In the genomic region with DNA sequence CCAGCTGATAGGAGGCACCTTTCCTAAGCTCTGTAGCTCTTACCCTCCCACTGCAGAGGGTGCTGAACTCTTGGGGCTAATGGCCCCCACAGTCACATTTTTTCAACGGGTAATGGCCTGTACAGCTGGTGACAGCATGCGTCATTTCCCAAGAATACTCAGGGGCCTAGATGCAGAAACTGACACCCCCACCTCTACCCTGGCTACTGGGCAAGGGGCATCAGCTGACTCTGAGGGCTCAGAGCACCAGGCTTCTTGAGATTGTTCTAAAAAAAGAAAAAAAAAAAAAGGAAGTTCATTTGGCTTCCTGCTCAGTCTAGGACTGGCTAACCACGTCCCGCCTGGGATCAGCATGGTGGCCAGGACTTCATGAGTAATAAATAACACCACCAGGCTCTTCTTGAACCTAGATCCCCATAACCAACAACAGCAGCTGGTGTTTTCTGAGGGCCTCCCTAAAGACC, we compare ENCODE assay signal across 1 cellular context.
TF ChIP-seq lines count a peak whose summit lies in the region.

No MANE protein-coding gene starts in this region.

TF ChIP-seq in K562, 482 proteins besides CTCF, POLR2A, EP300 and RAD21 (continued from another document):
- TF ChIP-seq, protein P1, sequence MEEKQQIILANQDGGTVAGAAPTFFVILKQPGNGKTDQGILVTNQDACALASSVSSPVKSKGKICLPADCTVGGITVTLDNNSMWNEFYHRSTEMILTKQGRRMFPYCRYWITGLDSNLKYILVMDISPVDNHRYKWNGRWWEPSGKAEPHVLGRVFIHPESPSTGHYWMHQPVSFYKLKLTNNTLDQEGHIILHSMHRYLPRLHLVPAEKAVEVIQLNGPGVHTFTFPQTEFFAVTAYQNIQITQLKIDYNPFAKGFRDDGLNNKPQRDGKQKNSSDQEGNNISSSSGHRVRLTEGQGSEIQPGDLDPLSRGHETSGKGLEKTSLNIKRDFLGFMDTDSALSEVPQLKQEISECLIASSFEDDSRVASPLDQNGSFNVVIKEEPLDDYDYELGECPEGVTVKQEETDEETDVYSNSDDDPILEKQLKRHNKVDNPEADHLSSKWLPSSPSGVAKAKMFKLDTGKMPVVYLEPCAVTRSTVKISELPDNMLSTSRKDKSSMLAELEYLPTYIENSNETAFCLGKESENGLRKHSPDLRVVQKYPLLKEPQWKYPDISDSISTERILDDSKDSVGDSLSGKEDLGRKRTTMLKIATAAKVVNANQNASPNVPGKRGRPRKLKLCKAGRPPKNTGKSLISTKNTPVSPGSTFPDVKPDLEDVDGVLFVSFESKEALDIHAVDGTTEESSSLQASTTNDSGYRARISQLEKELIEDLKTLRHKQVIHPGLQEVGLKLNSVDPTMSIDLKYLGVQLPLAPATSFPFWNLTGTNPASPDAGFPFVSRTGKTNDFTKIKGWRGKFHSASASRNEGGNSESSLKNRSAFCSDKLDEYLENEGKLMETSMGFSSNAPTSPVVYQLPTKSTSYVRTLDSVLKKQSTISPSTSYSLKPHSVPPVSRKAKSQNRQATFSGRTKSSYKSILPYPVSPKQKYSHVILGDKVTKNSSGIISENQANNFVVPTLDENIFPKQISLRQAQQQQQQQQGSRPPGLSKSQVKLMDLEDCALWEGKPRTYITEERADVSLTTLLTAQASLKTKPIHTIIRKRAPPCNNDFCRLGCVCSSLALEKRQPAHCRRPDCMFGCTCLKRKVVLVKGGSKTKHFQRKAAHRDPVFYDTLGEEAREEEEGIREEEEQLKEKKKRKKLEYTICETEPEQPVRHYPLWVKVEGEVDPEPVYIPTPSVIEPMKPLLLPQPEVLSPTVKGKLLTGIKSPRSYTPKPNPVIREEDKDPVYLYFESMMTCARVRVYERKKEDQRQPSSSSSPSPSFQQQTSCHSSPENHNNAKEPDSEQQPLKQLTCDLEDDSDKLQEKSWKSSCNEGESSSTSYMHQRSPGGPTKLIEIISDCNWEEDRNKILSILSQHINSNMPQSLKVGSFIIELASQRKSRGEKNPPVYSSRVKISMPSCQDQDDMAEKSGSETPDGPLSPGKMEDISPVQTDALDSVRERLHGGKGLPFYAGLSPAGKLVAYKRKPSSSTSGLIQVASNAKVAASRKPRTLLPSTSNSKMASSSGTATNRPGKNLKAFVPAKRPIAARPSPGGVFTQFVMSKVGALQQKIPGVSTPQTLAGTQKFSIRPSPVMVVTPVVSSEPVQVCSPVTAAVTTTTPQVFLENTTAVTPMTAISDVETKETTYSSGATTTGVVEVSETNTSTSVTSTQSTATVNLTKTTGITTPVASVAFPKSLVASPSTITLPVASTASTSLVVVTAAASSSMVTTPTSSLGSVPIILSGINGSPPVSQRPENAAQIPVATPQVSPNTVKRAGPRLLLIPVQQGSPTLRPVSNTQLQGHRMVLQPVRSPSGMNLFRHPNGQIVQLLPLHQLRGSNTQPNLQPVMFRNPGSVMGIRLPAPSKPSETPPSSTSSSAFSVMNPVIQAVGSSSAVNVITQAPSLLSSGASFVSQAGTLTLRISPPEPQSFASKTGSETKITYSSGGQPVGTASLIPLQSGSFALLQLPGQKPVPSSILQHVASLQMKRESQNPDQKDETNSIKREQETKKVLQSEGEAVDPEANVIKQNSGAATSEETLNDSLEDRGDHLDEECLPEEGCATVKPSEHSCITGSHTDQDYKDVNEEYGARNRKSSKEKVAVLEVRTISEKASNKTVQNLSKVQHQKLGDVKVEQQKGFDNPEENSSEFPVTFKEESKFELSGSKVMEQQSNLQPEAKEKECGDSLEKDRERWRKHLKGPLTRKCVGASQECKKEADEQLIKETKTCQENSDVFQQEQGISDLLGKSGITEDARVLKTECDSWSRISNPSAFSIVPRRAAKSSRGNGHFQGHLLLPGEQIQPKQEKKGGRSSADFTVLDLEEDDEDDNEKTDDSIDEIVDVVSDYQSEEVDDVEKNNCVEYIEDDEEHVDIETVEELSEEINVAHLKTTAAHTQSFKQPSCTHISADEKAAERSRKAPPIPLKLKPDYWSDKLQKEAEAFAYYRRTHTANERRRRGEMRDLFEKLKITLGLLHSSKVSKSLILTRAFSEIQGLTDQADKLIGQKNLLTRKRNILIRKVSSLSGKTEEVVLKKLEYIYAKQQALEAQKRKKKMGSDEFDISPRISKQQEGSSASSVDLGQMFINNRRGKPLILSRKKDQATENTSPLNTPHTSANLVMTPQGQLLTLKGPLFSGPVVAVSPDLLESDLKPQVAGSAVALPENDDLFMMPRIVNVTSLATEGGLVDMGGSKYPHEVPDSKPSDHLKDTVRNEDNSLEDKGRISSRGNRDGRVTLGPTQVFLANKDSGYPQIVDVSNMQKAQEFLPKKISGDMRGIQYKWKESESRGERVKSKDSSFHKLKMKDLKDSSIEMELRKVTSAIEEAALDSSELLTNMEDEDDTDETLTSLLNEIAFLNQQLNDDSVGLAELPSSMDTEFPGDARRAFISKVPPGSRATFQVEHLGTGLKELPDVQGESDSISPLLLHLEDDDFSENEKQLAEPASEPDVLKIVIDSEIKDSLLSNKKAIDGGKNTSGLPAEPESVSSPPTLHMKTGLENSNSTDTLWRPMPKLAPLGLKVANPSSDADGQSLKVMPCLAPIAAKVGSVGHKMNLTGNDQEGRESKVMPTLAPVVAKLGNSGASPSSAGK (IDR thresholded peaks at IDR 0.05) = peak; percentile 35; the same call in 1 of the 2 replicates
- TF ChIP-seq DMBX1 (CRISPR knock-in tag; IDR thresholded peaks at IDR 0.05; ENCODE audit: borderline replicate concordance) (peak; percentile 66), ZNF197 (CRISPR knock-in tag; IDR thresholded peaks at IDR 0.05; ENCODE audit: low read depth) (no peak), CHD1 (IDR thresholded peaks at IDR 0.05; ENCODE audit: low read length) (no peak), CXXC5 (CRISPR knock-in tag; IDR thresholded peaks at IDR 0.05) (peak; percentile 16), ZNF347 (CRISPR knock-in tag; IDR thresholded peaks at IDR 0.05; ENCODE audit: low read depth) (no peak), ADNP (tag; IDR thresholded peaks at IDR 0.05) (no peak), MCM5 (IDR thresholded peaks at IDR 0.05; ENCODE audit: low read depth) (no peak), MCM3 (IDR thresholded peaks at IDR 0.05) (no peak)
- TF ChIP-seq, protein P2, sequence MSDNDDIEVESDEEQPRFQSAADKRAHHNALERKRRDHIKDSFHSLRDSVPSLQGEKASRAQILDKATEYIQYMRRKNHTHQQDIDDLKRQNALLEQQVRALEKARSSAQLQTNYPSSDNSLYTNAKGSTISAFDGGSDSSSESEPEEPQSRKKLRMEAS (CRISPR knock-in tag; IDR thresholded peaks at IDR 0.05) = peak; percentile 58
- TF ChIP-seq, protein P3, sequence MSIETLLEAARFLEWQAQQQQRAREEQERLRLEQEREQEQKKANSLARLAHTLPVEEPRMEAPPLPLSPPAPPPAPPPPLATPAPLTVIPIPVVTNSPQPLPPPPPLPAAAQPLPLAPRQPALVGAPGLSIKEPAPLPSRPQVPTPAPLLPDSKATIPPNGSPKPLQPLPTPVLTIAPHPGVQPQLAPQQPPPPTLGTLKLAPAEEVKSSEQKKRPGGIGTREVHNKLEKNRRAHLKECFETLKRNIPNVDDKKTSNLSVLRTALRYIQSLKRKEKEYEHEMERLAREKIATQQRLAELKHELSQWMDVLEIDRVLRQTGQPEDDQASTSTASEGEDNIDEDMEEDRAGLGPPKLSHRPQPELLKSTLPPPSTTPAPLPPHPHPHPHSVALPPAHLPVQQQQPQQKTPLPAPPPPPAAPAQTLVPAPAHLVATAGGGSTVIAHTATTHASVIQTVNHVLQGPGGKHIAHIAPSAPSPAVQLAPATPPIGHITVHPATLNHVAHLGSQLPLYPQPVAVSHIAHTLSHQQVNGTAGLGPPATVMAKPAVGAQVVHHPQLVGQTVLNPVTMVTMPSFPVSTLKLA (conservative IDR thresholded peaks at IDR 0.05) = peak in 1 of 2 experiments; percentile 19; a peak in 1 of 4 replicates
- TF ChIP-seq, protein P4, sequence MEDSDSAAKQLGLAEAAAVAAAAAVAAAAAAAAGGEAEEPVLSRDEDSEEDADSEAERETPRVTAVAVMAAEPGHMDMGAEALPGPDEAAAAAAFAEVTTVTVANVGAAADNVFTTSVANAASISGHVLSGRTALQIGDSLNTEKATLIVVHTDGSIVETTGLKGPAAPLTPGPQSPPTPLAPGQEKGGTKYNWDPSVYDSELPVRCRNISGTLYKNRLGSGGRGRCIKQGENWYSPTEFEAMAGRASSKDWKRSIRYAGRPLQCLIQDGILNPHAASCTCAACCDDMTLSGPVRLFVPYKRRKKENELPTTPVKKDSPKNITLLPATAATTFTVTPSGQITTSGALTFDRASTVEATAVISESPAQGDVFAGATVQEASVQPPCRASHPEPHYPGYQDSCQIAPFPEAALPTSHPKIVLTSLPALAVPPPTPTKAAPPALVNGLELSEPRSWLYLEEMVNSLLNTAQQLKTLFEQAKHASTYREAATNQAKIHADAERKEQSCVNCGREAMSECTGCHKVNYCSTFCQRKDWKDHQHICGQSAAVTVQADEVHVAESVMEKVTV (CRISPR knock-in tag; IDR thresholded peaks at IDR 0.05) = 0 out of 2 replicates have a peak, but pooled peaks have one; percentile 15
- TF ChIP-seq, protein P5, sequence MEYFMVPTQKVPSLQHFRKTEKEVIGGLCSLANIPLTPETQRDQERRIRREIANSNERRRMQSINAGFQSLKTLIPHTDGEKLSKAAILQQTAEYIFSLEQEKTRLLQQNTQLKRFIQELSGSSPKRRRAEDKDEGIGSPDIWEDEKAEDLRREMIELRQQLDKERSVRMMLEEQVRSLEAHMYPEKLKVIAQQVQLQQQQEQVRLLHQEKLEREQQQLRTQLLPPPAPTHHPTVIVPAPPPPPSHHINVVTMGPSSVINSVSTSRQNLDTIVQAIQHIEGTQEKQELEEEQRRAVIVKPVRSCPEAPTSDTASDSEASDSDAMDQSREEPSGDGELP (CRISPR knock-in tag; IDR thresholded peaks at IDR 0.05; ENCODE audit: borderline replicate concordance) = peak; percentile 74
